In genomic region chr3:57194641-57195040, GRCh38 we compare ENCODE assay signal across 31 cellular contexts. TPM values are rescaled to one million over a fixed set of nuclear protein-coding genes. Genes with fewer than 3 reads are reported as not detected.
"Had no signal": no experiment of that assay in that cellular context is flagged by ENCODE, and none has a peak within 500 bp of the region (broad histone marks: within the 10 kb centered on the region; RNA-seq: fewer than 3 reads in every experiment).

No MANE protein-coding gene starts in this region.

- H3K4me1 ChIP-seq: SJCRH30 had no signal

- H3K36me3 ChIP-seq: cardiac muscle cell, SJCRH30, WERI-Rb-1 had no signal

- H3K27me3 ChIP-seq: SJCRH30 had no signal

- H3K4me1 Mint-ChIP-seq: activated CD4-positive, alpha-beta T cell treated with anti-CD3 and anti-CD28 coated beads, Interleukin-2, amount 10 ng/mL, durations not matched to agents 24 days and 14 days; activated naive CD8-positive, alpha-beta T cell treated with anti-CD3 and anti-CD28 coated beads for 36 hours; activated T-helper 17 cell treated with anti-CD3 and anti-CD28 coated beads, Interleukin-2, amount 50 U/mL, for 72 hours; central memory CD8-positive, alpha-beta T cell had no signal

- H3K4me3 ChIP-seq: cardiac muscle cell, K562, SJCRH30 had no signal

- FAIRE-seq: K562 had no signal

- H3K9me3 Mint-ChIP-seq: activated CD4-positive, alpha-beta T cell treated with anti-CD3 and anti-CD28 coated beads, Interleukin-2, amount 10 ng/mL, durations not matched to agents 24 days and 14 days; activated CD8-positive, alpha-beta T cell treated with anti-CD3 and anti-CD28 coated beads for 36 hours; activated naive CD8-positive, alpha-beta T cell treated with anti-CD3 and anti-CD28 coated beads for 36 hours; activated T-cell treated with anti-CD3 and anti-CD28 coated beads, Interleukin-2, amount 50 U/mL, for 72 hours; activated T-helper 17 cell treated with anti-CD3 and anti-CD28 coated beads, Interleukin-2, amount 50 U/mL, for 72 hours; central memory CD8-positive, alpha-beta T cell had no signal

- H3K9me3 ChIP-seq: SJCRH30 had no signal

- H3K27ac ChIP-seq: cardiac muscle cell, SJCRH30, WERI-Rb-1 had no signal

- H3K27ac Mint-ChIP-seq: activated CD4-positive, alpha-beta T cell treated with anti-CD3 and anti-CD28 coated beads, Interleukin-2, amount 10 ng/mL, durations not matched to agents 24 days and 14 days; activated CD8-positive, alpha-beta T cell treated with anti-CD3 and anti-CD28 coated beads for 36 hours; activated naive CD8-positive, alpha-beta T cell treated with anti-CD3 and anti-CD28 coated beads for 36 hours; activated T-cell treated with anti-CD3 and anti-CD28 coated beads, Interleukin-2, amount 50 U/mL, for 72 hours; activated T-helper 17 cell treated with anti-CD3 and anti-CD28 coated beads, Interleukin-2, amount 50 U/mL, for 72 hours had no signal

- H3K4me3 Mint-ChIP-seq: activated CD4-positive, alpha-beta T cell treated with anti-CD3 and anti-CD28 coated beads, Interleukin-2, amount 10 ng/mL, durations not matched to agents 24 days and 14 days; activated CD8-positive, alpha-beta T cell treated with anti-CD3 and anti-CD28 coated beads for 36 hours; activated naive CD8-positive, alpha-beta T cell treated with anti-CD3 and anti-CD28 coated beads for 36 hours; activated T-cell treated with anti-CD3 and anti-CD28 coated beads, Interleukin-2, amount 50 U/mL, for 72 hours; activated T-helper 17 cell treated with anti-CD3 and anti-CD28 coated beads, Interleukin-2, amount 50 U/mL, for 72 hours; central memory CD8-positive, alpha-beta T cell had no signal

- DNase-seq: activated CD4-positive, alpha-beta T cell treated with anti-CD3 and anti-CD28 coated beads for 1 hour; activated CD4-positive, alpha-beta T cell treated with anti-CD3 and anti-CD28 coated beads, Interleukin-2, amount 10 ng/mL, durations not matched to agents 24 days and 14 days; activated CD4-positive, alpha-beta T cell treated with anti-CD3 and anti-CD28 coated beads, Interleukin-2, amount 50 U/mL, for 4 hours; activated CD4-positive, CD25-positive, alpha-beta regulatory T cell; activated CD8-positive, alpha-beta T cell treated with anti-CD3 and anti-CD28 coated beads for 36 hours; activated effector memory CD4-positive, alpha-beta T cell treated with anti-CD3 and anti-CD28 coated beads, Interleukin-2, amount 50 U/mL, for 16 hours; activated naive CD4-positive, alpha-beta T cell; activated naive CD4-positive, alpha-beta T cell treated with anti-CD3 and anti-CD28 coated beads, Interleukin-2, amount 50 U/mL, for 16 hours; activated naive CD8-positive, alpha-beta T cell treated with anti-CD3 and anti-CD28 coated beads for 36 hours; activated T-cell treated with anti-CD3 and anti-CD28 coated beads, Interleukin-2, amount 50 U/mL, for 1 hour; activated T-cell treated with anti-CD3 and anti-CD28 coated beads, Interleukin-2, amount 50 U/mL, for 72 hours; amniotic stem cell; aorta; NCI-H1105 treated with DMSO at 0.1 percent for 48 hours; NCI-H1436; NCI-H187; NCI-H2029 treated with DMSO at 0.1 percent for 48 hours; NCI-H2107; NCI-H2171; NCI-H510A; NCI-H526; NCI-H748 treated with DMSO at 0.1 percent for 48 hours; SHP77; SJCRH30; T1000; WERI-Rb-1 had no signal

- H3K36me3 Mint-ChIP-seq: activated naive CD8-positive, alpha-beta T cell treated with anti-CD3 and anti-CD28 coated beads for 36 hours had no signal

RNA-seq across cellular contexts. Expression of gene IL17RD, which starts 29.5 kb away (rescaled TPM):
- total RNA-seq: activated CD8-positive, alpha-beta T cell treated with anti-CD3 and anti-CD28 coated beads for 36 hours; T-helper 1 cell treated with Interleukin-12 subunit alpha and Interleukin-12 subunit beta and Interleukin-4 antibody, amounts not matched to agents 30 ng/mL and 1 ng/mL, for 36 hours had no signal
